In the genomic region with DNA sequence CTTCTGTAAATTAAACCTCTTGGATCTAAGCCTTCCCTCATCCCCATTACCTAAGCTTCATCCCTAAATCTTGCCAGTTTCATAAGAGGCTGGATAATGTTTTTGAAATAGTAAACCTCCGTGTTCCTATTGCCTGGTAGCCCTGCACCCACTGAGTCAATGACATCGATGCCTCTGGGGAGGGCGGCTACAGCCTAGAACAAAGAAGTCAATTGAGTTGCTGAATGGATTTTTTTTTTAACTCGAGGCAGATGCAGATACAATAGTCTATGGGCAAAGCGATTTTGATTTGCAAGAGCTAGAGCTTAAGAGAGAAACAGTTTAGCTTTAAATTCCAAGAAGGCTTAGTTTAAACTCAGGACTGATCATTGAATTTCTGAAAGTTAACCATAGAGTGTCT, we compare ENCODE assay signal across 26 cellular contexts.
A peak's percentile ranks its signal among the peaks of the same experiment; 100 is the strongest.
DNase-seq lines count a peak whose midpoint lies in the region; ATAC-seq and TF ChIP-seq lines count a peak whose summit lies in the region.
"Had no signal": no experiment of that assay in that cellular context is flagged by ENCODE, and none has a peak within 500 bp of the region (broad histone marks: within the 10 kb centered on the region; RNA-seq: fewer than 3 reads in every experiment).

No MANE protein-coding gene starts in this region.

- no peaks in the 10 kb centered on the region for H3K36me3 ChIP-seq in HAP-1 (replicated peaks)
- no peaks in the 10 kb centered on the region for H3K36me3 ChIP-seq in neural progenitor cell
- H3K36me3 ChIP-seq: esophagus muscularis mucosa, gastroesophageal sphincter, MG63, thoracic aorta had no signal

- peak; percentile 70 to 75 for DNase-seq in HAP-1 (ENCODE audit: low spot score in 2 of 2)
- DNase-seq in NCI-H345 (lab: John Stamatoyannopoulos, UW), result peak; percentile 52
- DNase-seq in epithelial cell of esophagus (ENCODE audit: low read depth), result peak; percentile 29
- DNase-seq in neural progenitor cell (ENCODE audit: low spot score), result peak; percentile 52
- no peak for DNase-seq in DMS 273 (lab: John Stamatoyannopoulos, UW; ENCODE audit: unreplicated experiment)
- no peak for DNase-seq in occipital lobe (lab: John Stamatoyannopoulos, UW)
- DNase-seq in NAMALWA (ENCODE audit: low spot score), result no peak
- DNase-seq: activated CD8-positive, alpha-beta memory T cell treated with anti-CD3 and anti-CD28 coated beads, Interleukin-2, amount 50 U/mL, for 4 hours; activated naive CD8-positive, alpha-beta T cell treated with anti-CD3 and anti-CD28 coated beads for 36 hours; DMS 273 treated with DMSO at 0.1 percent for 48 hours; effector memory CD4-positive, alpha-beta T cell; HCEC 1CT; left cardiac atrium; MG63; NCI-H1694 treated with DMSO at 0.1 percent for 48 hours; NCI-H510A; psoas muscle; stimulated activated CD4-positive, alpha-beta T cell treated with anti-CD3 and anti-CD28 coated beads, Interleukin-2, amount 100 ng/mL, for 24 hours had no signal

- no peak overlapping the region for H3K4me3 Mint-ChIP-seq in neural progenitor cell
- H3K4me3 Mint-ChIP-seq: activated naive CD8-positive, alpha-beta T cell treated with anti-CD3 and anti-CD28 coated beads for 36 hours; nephron; stimulated activated memory B cell treated with anti-CD40 and anti-IgM and Interleukin-4, amounts not matched to agents 10 μg/mL and 1 μg/mL and 100 μg/mL, for 72 hours had no signal

- no peak overlapping the region for H3K9ac ChIP-seq in neural progenitor cell

- H3K4me1 ChIP-seq in HAP-1 (peaks cover 18% of the 10 kb centered on the region), neural progenitor cell (peaks cover 32% of the 10 kb centered on the region)
- H3K4me1 ChIP-seq: esophagus muscularis mucosa, gastroesophageal sphincter, psoas muscle had no signal

- peaks cover 12% of the 10 kb centered on the region for H3K27me3 Mint-ChIP-seq in neural progenitor cell (ENCODE audit: insufficient read depth, low read depth)

- no peak overlapping the region for H3K27ac Mint-ChIP-seq in neural progenitor cell
- H3K27ac Mint-ChIP-seq: activated naive CD8-positive, alpha-beta T cell treated with anti-CD3 and anti-CD28 coated beads for 36 hours; nephron; stimulated activated memory B cell treated with anti-CD40 and anti-IgM and Interleukin-4, amounts not matched to agents 10 μg/mL and 1 μg/mL and 100 μg/mL, for 72 hours had no signal

- H3K9me3 ChIP-seq in HAP-1, result peaks cover 3% of the 10 kb centered on the region
- H3K9me3 ChIP-seq in neural progenitor cell (ENCODE audit: low read depth), result no peaks in the 10 kb centered on the region
- H3K9me3 ChIP-seq: esophagus muscularis mucosa, gastroesophageal sphincter, MG63, psoas muscle, thoracic aorta had no signal

- H3K4me3 ChIP-seq in HAP-1, result no peak overlapping the region
- H3K4me3 ChIP-seq in epithelial cell of esophagus (ENCODE audit: low read length), result no peak overlapping the region
- peak overlapping the region; percentile 16 for H3K4me3 ChIP-seq in neural progenitor cell
- H3K4me3 ChIP-seq: esophagus muscularis mucosa, gastroesophageal sphincter, MG63, psoas muscle, SK-N-MC, thoracic aorta had no signal

- H3K79me2 ChIP-seq in neural progenitor cell (ENCODE audit: low read depth), result no peaks in the 10 kb centered on the region

- H3K27me3 ChIP-seq in HAP-1 (ENCODE audit: low read depth), result no peaks in the 10 kb centered on the region
- H3K27me3 ChIP-seq in neural progenitor cell, result no peaks in the 10 kb centered on the region
- H3K27me3 ChIP-seq: MG63 had no signal

- no peaks in the 10 kb centered on the region for H3K36me3 Mint-ChIP-seq in neural progenitor cell
- H3K36me3 Mint-ChIP-seq: activated naive CD8-positive, alpha-beta T cell treated with anti-CD3 and anti-CD28 coated beads for 36 hours; stimulated activated memory B cell treated with anti-CD40 and anti-IgM and Interleukin-4, amounts not matched to agents 10 μg/mL and 1 μg/mL and 100 μg/mL, for 72 hours had no signal

- peaks cover 25% of the 10 kb centered on the region for H3K4me1 Mint-ChIP-seq in neural progenitor cell
- H3K4me1 Mint-ChIP-seq: activated naive CD8-positive, alpha-beta T cell treated with anti-CD3 and anti-CD28 coated beads for 36 hours; CD14-positive monocyte; stimulated activated memory B cell treated with anti-CD40 and anti-IgM and Interleukin-4, amounts not matched to agents 10 μg/mL and 1 μg/mL and 100 μg/mL, for 72 hours had no signal

- in situ Hi-C loops in HAP-1 (cut with MboI; ENCODE audit: low sequenced_read_pairs), result no loop called here

- no peaks in the 10 kb centered on the region for H4K20me1 ChIP-seq in neural progenitor cell (ENCODE audit: low read depth)

- TF ChIP-seq CTCF in epithelial cell of esophagus (IDR thresholded peaks at IDR 0.05; ENCODE audit: insufficient read depth, low read depth, low read length, missing control alignments), result no peak
- no peak for TF ChIP-seq CTCF in neural progenitor cell (IDR thresholded peaks at IDR 0.05)

- ATAC-seq in GM21390 (IDR thresholded peaks at IDR 0.05; ENCODE audit: unreplicated experiment), result no peak
- ATAC-seq: gastroesophageal sphincter; left cardiac atrium; psoas muscle; stimulated activated memory B cell treated with anti-CD40 and anti-IgM and Interleukin-4, amounts not matched to agents 10 μg/mL and 1 μg/mL and 100 μg/mL, for 72 hours had no signal

- H3K9me3 Mint-ChIP-seq in neural progenitor cell, result peaks cover 9% of the 10 kb centered on the region
- H3K9me3 Mint-ChIP-seq: activated naive CD8-positive, alpha-beta T cell treated with anti-CD3 and anti-CD28 coated beads for 36 hours; nephron; stimulated activated memory B cell treated with anti-CD40 and anti-IgM and Interleukin-4, amounts not matched to agents 10 μg/mL and 1 μg/mL and 100 μg/mL, for 72 hours had no signal

- no peak overlapping the region for H3K27ac ChIP-seq in neural progenitor cell
- H3K27ac ChIP-seq: esophagus muscularis mucosa, gastroesophageal sphincter, psoas muscle, SK-N-MC, thoracic aorta had no signal

- H2AFZ ChIP-seq in neural progenitor cell (replicated peaks), result peak overlapping the region; percentile 3

- peak overlapping the region; percentile 62 for H3K4me2 ChIP-seq in neural progenitor cell

- peaks cover 11% of the 10 kb centered on the region for H3F3A ChIP-seq in neural progenitor cell (ENCODE audit: low read depth)

Comparison
In these comparisons a context has a peak if more than half of its experiments do, and no peak if none do; other contexts are left out.
1. DNase-seq: peak in HAP-1 (2 of 2), NCI-H345 (single experiment), epithelial cell of esophagus (single experiment) and neural progenitor cell (single experiment); none in DMS 273 (single experiment), occipital lobe (single experiment) and NAMALWA (single experiment).